8 cellular contexts compared by ENCODE assay signal in genomic region chr9:130445268-130445983, GRCh38. TPM values are rescaled to one million over a fixed set of nuclear protein-coding genes. Genes with fewer than 3 reads are reported as not detected.
A peak's percentile ranks its signal among the peaks of the same experiment; 100 is the strongest.
DNase-seq lines count a peak whose midpoint lies in the region; ATAC-seq and TF ChIP-seq lines count a peak whose summit lies in the region.

No MANE protein-coding gene starts in this region.

- 7 to 14% methylated on average over 27 to 30 of the region's 30 CpGs for WGBS in lung, 2 donors

- intact Hi-C loops in vagina (cut with DNase I): no loop called here

- H3K36me3 ChIP-seq in lung (ENCODE audit: control insufficient read depth in 2 of 2, insufficient read depth in 2 of 2, low read length in 2 of 2): no peaks in the 10 kb centered on the region
- no peaks in the 10 kb centered on the region for H3K36me3 ChIP-seq in vagina

- TF ChIP-seq POLR2A in vagina (IDR thresholded peaks at IDR 0.05): no peak

- H3K27ac ChIP-seq in lung (ENCODE audit: low read depth in 1 of 2, low read length in 1 of 2) (peak overlapping the region; percentile 77 to 78), vagina (peak overlapping the region; percentile 85)

- H3K4me1 ChIP-seq in lung (ENCODE audit: control insufficient read depth in 2 of 2, insufficient read depth in 2 of 2, low read length in 2 of 2) (peaks cover 8 to 21% of the 10 kb centered on the region in 2 donors), vagina (peaks cover 60% of the 10 kb centered on the region)

- TF ChIP-seq CTCF in AG09309 (IDR thresholded peaks at IDR 0.05; ENCODE audit: control insufficient read depth, insufficient read depth, low read depth, low read length, missing control alignments) (no peak), choroid plexus epithelial cell (conservative IDR thresholded peaks at IDR 0.05; ENCODE audit: low read depth, low read length) (peak; percentile 12), lung (IDR thresholded peaks at IDR 0.05; ENCODE audit: control extremely low read depth, extremely low read depth) (no peak), vagina (IDR thresholded peaks at IDR 0.05) (no peak)

- peaks cover 0 to 3% of the 10 kb centered on the region in 2 donors for H3K9me3 ChIP-seq in lung (ENCODE audit: control insufficient read depth in 2 of 2, insufficient read depth in 1 of 2, low read length in 1 of 2)
- peaks cover 4% of the 10 kb centered on the region for H3K9me3 ChIP-seq in vagina

- peak; percentile 37 for ATAC-seq in lung (ENCODE audit: insufficient read depth, low FRiP score)
- no peak for ATAC-seq in HG02870 (IDR thresholded peaks at IDR 0.05; ENCODE audit: unreplicated experiment)

- no peak for DNase-seq in AG09309 (ENCODE audit: low read depth)
- DNase-seq in HuH-7.5 (ENCODE audit: low spot score): peak; percentile 89
- peak; percentile 76 for DNase-seq in choroid plexus epithelial cell (ENCODE audit: low read depth)
- DNase-seq in lung (ENCODE audit: low spot score): peak; percentile 61
- DNase-seq in vagina (ENCODE audit: extremely low spot score in 2 of 2): no peak
- no peak for DNase-seq in effector CD8-positive, alpha-beta T cell (lab: John Stamatoyannopoulos, UW)
- no peak for DNase-seq in hypothalamus (lab: John Stamatoyannopoulos, UW)

- H3K4me3 ChIP-seq in AG09309 (ENCODE audit: control insufficient read depth, low read depth, low read length) (peak overlapping the region; percentile 81), choroid plexus epithelial cell (ENCODE audit: low read depth, low read length) (peak overlapping the region; percentile 58), lung (peak overlapping the region; percentile 54), vagina (peak overlapping the region; percentile 67 to 81)

- no peaks in the 10 kb centered on the region for H3K27me3 ChIP-seq in lung (ENCODE audit: control insufficient read depth, insufficient read depth)
- no peaks in the 10 kb centered on the region for H3K27me3 ChIP-seq in vagina

RNA-seq across cellular contexts. Expression of gene ASS1, which starts 0.7 kb away (rescaled TPM):
- total RNA-seq in lung (100 to 1,000 TPM in 1 of 2 donors, 10 to 100 TPM in 1; 51.2 to 111 TPM), vagina (84.0 TPM)
- 100 to 1,000 TPM; 114 to 165 TPM for polyA plus RNA-seq in lung

Comparison
In these comparisons a context has a peak if more than half of its experiments do, and no peak if none do; other contexts are left out.
1. DNase-seq: peak in HuH-7.5 (single experiment), choroid plexus epithelial cell (single experiment) and lung (single experiment); none in AG09309 (single experiment), vagina (0 of 2), effector CD8-positive, alpha-beta T cell (single experiment) and hypothalamus (0 of 51).
2. Peak in every context shown above with its lines, with median percentiles within 50 percentile points of each other: H3K4me3 ChIP-seq.